Comparison of ENCODE assay signal across 8 cellular contexts in genomic region chr17:75367838-75368789, GRCh38. TPM values are rescaled to one million over a fixed set of nuclear protein-coding genes. Genes with fewer than 3 reads are reported as not detected.
DNase-seq lines count a peak whose midpoint lies in the region; ATAC-seq and TF ChIP-seq lines count a peak whose summit lies in the region.
"Not testable (repeated sequence)": the region's sequence is repeated elsewhere in the genome, so short reads cannot be mapped to it uniquely, and the experiment has no call there.

No MANE protein-coding gene starts in this region.

- H3K27ac Mint-ChIP-seq in activated CD4-positive, alpha-beta memory T cell treated with anti-CD3 and anti-CD28 coated beads for 36 hours = peak overlapping the region; percentile 75
- peak overlapping the region in 8 of 9 donors; percentile 18 to 79 (median 58) for H3K27ac Mint-ChIP-seq in naive thymus-derived CD4-positive, alpha-beta T cell

- not testable (repeated sequence) for H3K36me3 ChIP-seq in SJCRH30; adrenal gland (replicated peaks in 1 of 2); naive thymus-derived CD4-positive, alpha-beta T cell (ENCODE audit: control insufficient read depth in 2 of 3, insufficient read depth in 3 of 3, low read length in 3 of 3); thoracic aorta

- WGBS in adrenal gland, 4 donors = 61 to 67% (median 64%) methylated on average over 25 of the region's 25 CpGs

- H3K9me3 ChIP-seq in SJCRH30 (replicated peaks); adrenal gland (replicated peaks in 1 of 3); naive thymus-derived CD4-positive, alpha-beta T cell (ENCODE audit: control insufficient read depth in 2 of 3, low read length in 3 of 3); thoracic aorta: not testable (repeated sequence)

- TF ChIP-seq POLR2A in adrenal gland (IDR thresholded peaks at IDR 0.05) = not testable (repeated sequence)

- H3K4me1 ChIP-seq in SJCRH30 (peaks cover 54% of the 10 kb centered on the region), adrenal gland (replicated peaks in 1 of 2) (peaks cover 27 to 82% of the 10 kb centered on the region in 2 donors), thoracic aorta (ENCODE audit: control insufficient read depth in 1 of 2, low read depth in 2 of 2) (peaks cover 35 to 95% of the 10 kb centered on the region in 2 donors)
- H3K4me1 ChIP-seq in naive thymus-derived CD4-positive, alpha-beta T cell (ENCODE audit: control insufficient read depth in 2 of 2, insufficient read depth in 2 of 2, low read length in 2 of 2) = peaks cover 68 to 71% of the 10 kb centered on the region in 2 donors

- in situ Hi-C loops in Caki2 (cut with HindIII; ENCODE audit: low pct_unique_long_range_greater_than_20kb, low sequenced_read_pairs) = not testable (repeated sequence)

- ATAC-seq in naive thymus-derived CD4-positive, alpha-beta T cell; thoracic aorta (ENCODE audit: insufficient number of reproducible peaks, low FRiP score, low read depth): not testable (repeated sequence)

- POLR2A ChIA-PET in activated CD4-positive, alpha-beta memory T cell treated with anti-CD3 and anti-CD28 coated beads for 36 hours (lab: Charles Lee) = not testable (repeated sequence)
- POLR2A ChIA-PET in naive thymus-derived CD4-positive, alpha-beta T cell (lab: Charles Lee) = interaction anchor here (0.8 kb wide), 1 partner anchor 514 kb away, joined by 3 read pairs; no protein-coding TSS in a partner anchor

- not testable (repeated sequence) for H3K4me3 Mint-ChIP-seq in activated CD4-positive, alpha-beta memory T cell treated with anti-CD3 and anti-CD28 coated beads for 36 hours
- peak overlapping the region in 5 of 10 donors; percentile 2 to 49 (median 16) for H3K4me3 Mint-ChIP-seq in naive thymus-derived CD4-positive, alpha-beta T cell

- not testable (repeated sequence) for H3K27me3 ChIP-seq in SJCRH30; adrenal gland; naive thymus-derived CD4-positive, alpha-beta T cell (ENCODE audit: control insufficient read depth in 2 of 2, insufficient read depth in 2 of 2, low read length in 2 of 2); thoracic aorta (replicated peaks; ENCODE audit: insufficient read depth)

- CTCF ChIA-PET in activated CD4-positive, alpha-beta memory T cell treated with anti-CD3 and anti-CD28 coated beads for 36 hours (lab: Charles Lee) = not testable (repeated sequence)
- CTCF ChIA-PET in naive thymus-derived CD4-positive, alpha-beta T cell (lab: Charles Lee) = interaction anchor here (1.3 kb wide), 1 partner anchor 19 kb away, joined by 3 read pairs; no protein-coding TSS in a partner anchor

- H3K27me3 Mint-ChIP-seq in activated CD4-positive, alpha-beta memory T cell treated with anti-CD3 and anti-CD28 coated beads for 36 hours; naive thymus-derived CD4-positive, alpha-beta T cell: not testable (repeated sequence)

- H3K36me3 Mint-ChIP-seq in activated CD4-positive, alpha-beta memory T cell treated with anti-CD3 and anti-CD28 coated beads for 36 hours = not testable (repeated sequence)
- peaks cover 0 to 12% (median 6%) of the 10 kb centered on the region in 5 donors for H3K36me3 Mint-ChIP-seq in naive thymus-derived CD4-positive, alpha-beta T cell

- peaks cover 90% of the 10 kb centered on the region for H3K4me1 Mint-ChIP-seq in activated CD4-positive, alpha-beta memory T cell treated with anti-CD3 and anti-CD28 coated beads for 36 hours (ENCODE audit: low read depth)
- peaks cover 83 to 100% (median 89%) of the 10 kb centered on the region in 7 donors for H3K4me1 Mint-ChIP-seq in naive thymus-derived CD4-positive, alpha-beta T cell

- not testable (repeated sequence) for H3K4me3 ChIP-seq in SJCRH30; adrenal gland; fibroblast of mammary gland (ENCODE audit: control insufficient read depth, low read depth, low read length); naive thymus-derived CD4-positive, alpha-beta T cell (ENCODE audit: low read length); thoracic aorta

- intact Hi-C loops in activated CD4-positive, alpha-beta memory T cell treated with anti-CD3 and anti-CD28 coated beads for 36 hours (cut with micrococcal nuclease) = loop anchor here (1.0 kb wide), 1 partner anchor 34 kb away; no protein-coding TSS in a partner anchor
- intact Hi-C loops in adrenal gland (cut with DNase I) = not testable (repeated sequence)
- intact Hi-C loops in naive thymus-derived CD4-positive, alpha-beta T cell (cut with micrococcal nuclease) = loop anchor here in 1 of 2 donors (2.0 kb wide), 1 partner anchor 13 kb away; no protein-coding TSS in a partner anchor

- H3K9me3 Mint-ChIP-seq in activated CD4-positive, alpha-beta memory T cell treated with anti-CD3 and anti-CD28 coated beads for 36 hours; naive thymus-derived CD4-positive, alpha-beta T cell: not testable (repeated sequence)

- H3K27ac ChIP-seq in SJCRH30; naive thymus-derived CD4-positive, alpha-beta T cell (ENCODE audit: low read depth, low read length): not testable (repeated sequence)
- peak overlapping the region; percentile 19 to 66 (median 61) for H3K27ac ChIP-seq in adrenal gland
- peak overlapping the region; percentile 63 to 79 for H3K27ac ChIP-seq in thoracic aorta

- TF ChIP-seq CTCF in adrenal gland (IDR thresholded peaks at IDR 0.05); fibroblast of mammary gland (conservative IDR thresholded peaks at IDR 0.05; ENCODE audit: control insufficient read depth, insufficient read depth, low read depth, low read length); thoracic aorta (IDR thresholded peaks at IDR 0.05): not testable (repeated sequence)

- peak; percentile 61 for DNase-seq in Caki2 (ENCODE audit: low read depth)
- peak; percentile 49 for DNase-seq in M059J (ENCODE audit: low read depth)
- peak; percentile 77 to 79 for DNase-seq in SJCRH30
- not testable (repeated sequence) for DNase-seq in activated CD4-positive, alpha-beta memory T cell treated with anti-CD3 and anti-CD28 coated beads for 36 hours; naive thymus-derived CD4-positive, alpha-beta T cell; thoracic aorta (ENCODE audit: low spot score)
- DNase-seq in adrenal gland = peak in 2 of 7 donors; percentile 31 to 44
- DNase-seq in fibroblast of mammary gland (ENCODE audit: low read depth) = peak; percentile 39

RNA-seq across cellular contexts. Expression of gene GRB2, which starts 37.4 kb away (rescaled TPM):
- total RNA-seq in Caki2 (2014; rRNA removed; shearing (Covaris generic); ENCODE audit: low replicate concordance) = 113 and 118 TPM in 2 replicates
- 77.5 and 109 TPM in 2 replicates for total RNA-seq in M059J (2014; rRNA removed; shearing (Covaris generic))
- total RNA-seq in SJCRH30 (2014; rRNA removed; shearing (Covaris generic)) = 91.8 and 92.9 TPM in 2 replicates
- total RNA-seq in activated CD4-positive, alpha-beta memory T cell treated with anti-CD3 and anti-CD28 coated beads for 36 hours = 100 to 1,000 TPM; 174 to 182 TPM
- total RNA-seq in adrenal gland = 100 to 1,000 TPM; 102 to 374 (median 136) TPM
- 100 to 1,000 TPM in 1 of 3 donors, 10 to 100 TPM in 2; 36.0 to 131 (median 36.1) TPM for polyA plus RNA-seq in adrenal gland
- 100 to 1,000 TPM; 112 to 167 (median 139) TPM for total RNA-seq in naive thymus-derived CD4-positive, alpha-beta T cell
- 100 to 1,000 TPM; 151 to 165 TPM for polyA plus RNA-seq in naive thymus-derived CD4-positive, alpha-beta T cell
- total RNA-seq in thoracic aorta = 100 to 1,000 TPM; 120 to 144 TPM
